22 cellular contexts compared by ENCODE assay signal in genomic region chr2:99911711-99912110, GRCh38.
DNase-seq lines count a peak whose midpoint lies in the region; ATAC-seq and TF ChIP-seq lines count a peak whose summit lies in the region.
"Had no signal": no experiment of that assay in that cellular context is flagged by ENCODE, and none has a peak within 500 bp of the region (broad histone marks: within the 10 kb centered on the region; RNA-seq: fewer than 3 reads in every experiment).

No MANE protein-coding gene starts in this region.

- H3K9me3 Mint-ChIP-seq in Caco-2 (ENCODE audit: unreplicated experiment), result no peaks in the 10 kb centered on the region
- H3K9me3 Mint-ChIP-seq: CD8-positive, alpha-beta T cell; IgD-negative memory B cell had no signal

- no peaks in the 10 kb centered on the region for H3K27me3 ChIP-seq in foreskin keratinocyte
- H3K27me3 ChIP-seq in Caco-2 (replicated peaks; ENCODE audit: control insufficient read depth, insufficient read depth, low read length), result no peaks in the 10 kb centered on the region
- H3K27me3 ChIP-seq: BLaER1 treated with 17β-estradiol and CSF1 and Interleukin-3, amounts not matched to agents 10 nM and 100 nM had no signal

- no peak overlapping the region for H3K27ac Mint-ChIP-seq in Caco-2 (ENCODE audit: unreplicated experiment)
- H3K27ac Mint-ChIP-seq: CD8-positive, alpha-beta T cell had no signal

- intact Hi-C loops in Caco-2 (cut with micrococcal nuclease; ENCODE audit: unreplicated experiment), result no loop called here

- H3K4me3 Mint-ChIP-seq in Caco-2 (ENCODE audit: unreplicated experiment), result no peak overlapping the region
- H3K4me3 Mint-ChIP-seq: CD8-positive, alpha-beta T cell; IgD-negative memory B cell had no signal

- no TSS peak for BruUV-seq in Caco-2 (replicated peaks; lab: Mats Ljungman, UMichigan)

- no peaks in the 10 kb centered on the region for H3K4me1 Mint-ChIP-seq in Caco-2 (ENCODE audit: low read depth, unreplicated experiment)

- no peaks in the 10 kb centered on the region for H3K36me3 Mint-ChIP-seq in Caco-2 (ENCODE audit: insufficient read depth, unreplicated experiment)
- H3K36me3 Mint-ChIP-seq: CD8-positive, alpha-beta T cell had no signal

- no peaks in the 10 kb centered on the region for H3K9me3 ChIP-seq in Caco-2
- H3K9me3 ChIP-seq: A549; BLaER1 treated with 17β-estradiol and CSF1 and Interleukin-3, amounts not matched to agents 10 nM and 100 nM had no signal

- H3K27ac ChIP-seq in RWPE1, result no peak overlapping the region
- no peak overlapping the region for H3K27ac ChIP-seq in foreskin keratinocyte
- H3K27ac ChIP-seq: A549; BLaER1 treated with 17β-estradiol and CSF1 and Interleukin-3, amounts not matched to agents 10 nM and 100 nM had no signal

- POLR2A ChIA-PET in RWPE1 (lab: Yijun Ruan, JAX; ENCODE audit: low non-redundant PET) (no interaction called here), Caco-2 (lab: Charles Lee) (no interaction called here)

- H3K4me3 ChIP-seq in HFF-Myc (replicated peaks; ENCODE audit: low read depth, low read length), result no peak overlapping the region
- H3K4me3 ChIP-seq in Caco-2 (ENCODE audit: low read depth, low read length), result no peak overlapping the region
- H3K4me3 ChIP-seq: A549; BLaER1 treated with 17β-estradiol and CSF1 and Interleukin-3, amounts not matched to agents 10 nM and 100 nM had no signal

- H3K4me1 ChIP-seq in foreskin keratinocyte (no peaks in the 10 kb centered on the region), Caco-2 (no peaks in the 10 kb centered on the region)
- H3K4me1 ChIP-seq: A549 had no signal

- H3K27me3 Mint-ChIP-seq in Caco-2 (ENCODE audit: insufficient read depth, unreplicated experiment), result peaks cover 9% of the 10 kb centered on the region
- H3K27me3 Mint-ChIP-seq: IgD-negative memory B cell had no signal

- no peaks in the 10 kb centered on the region for H3K36me3 ChIP-seq in Caco-2 (ENCODE audit: control insufficient read depth, insufficient read depth, low read length)

- CTCF ChIA-PET in RWPE1 (lab: Yijun Ruan, JAX) (interaction anchor here (0.7 kb wide), 1 partner anchor 124 kb away, joined by 3 read pairs; no protein-coding TSS in a partner anchor), Caco-2 (lab: Charles Lee) (no interaction called here)

- DNase-seq in A172 (ENCODE audit: low spot score), result peak; percentile 6
- peak; percentile 12 for DNase-seq in HFF-Myc (ENCODE audit: extremely low read depth, low read depth)
- DNase-seq in RWPE1 (ENCODE audit: low spot score), result peak; percentile 24
- DNase-seq in foreskin keratinocyte, result peak; percentile 4 to 43
- DNase-seq in Caco-2, result no peak
- no peak for DNase-seq in MV-4-11 (lab: John Stamatoyannopoulos, UW)
- DNase-seq in LoVo (ENCODE audit: low spot score), result no peak
- no peak for DNase-seq in NCI-H524 (lab: John Stamatoyannopoulos, UW)
- DNase-seq: CD8-positive, alpha-beta T cell; DMS79 treated with DMSO at 0.1 percent for 48 hours; GDM1; Karpas-422; MM.1S; NCI-H1105; NCI-H187; NCI-H2227 treated with DMSO at 0.1 percent for 48 hours; NCI-H510A treated with DMSO at 0.1 percent for 48 hours; Right ventricle myocardium superior; SW 1271 had no signal

- TF ChIP-seq CTCF in HFF-Myc (IDR thresholded peaks at IDR 0.05; ENCODE audit: low read depth, low read length, missing control alignments) (no peak), RWPE1 (conservative IDR thresholded peaks at IDR 0.05; ENCODE audit: low read depth) (no peak), foreskin keratinocyte (conservative IDR thresholded peaks at IDR 0.05) (no peak), Caco-2 (IDR thresholded peaks at IDR 0.05; ENCODE audit: insufficient read depth in 1 of 2, low read depth in 1 of 2, low read length in 1 of 2, severe bottlenecking in 1 of 2, unreplicated experiment in 1 of 2) (no peak)

- ATAC-seq in foreskin keratinocyte, result peak; percentile 36
- ATAC-seq: A549; CD8-positive, alpha-beta T cell had no signal

Comparison
In these comparisons a context has a peak if more than half of its experiments do, and no peak if none do; other contexts are left out.
1. DNase-seq: peak in A172 (single experiment), HFF-Myc (single experiment), RWPE1 (single experiment) and foreskin keratinocyte (2 of 2); none in Caco-2 (0 of 2), MV-4-11 (single experiment), LoVo (single experiment) and NCI-H524 (0 of 2).